Comparison of ENCODE assay signal across 11 cellular contexts in genomic region chr9:94169978-94170377, GRCh38.
DNase-seq lines count a peak whose midpoint lies in the region; ATAC-seq and TF ChIP-seq lines count a peak whose summit lies in the region.
"Had no signal": no experiment of that assay in that cellular context is flagged by ENCODE, and none has a peak within 500 bp of the region (broad histone marks: within the 10 kb centered on the region; RNA-seq: fewer than 3 reads in every experiment).

No MANE protein-coding gene starts in this region.

- H3K4me1 Mint-ChIP-seq in activated T-helper 1 cell treated with anti-CD3 and anti-CD28 coated beads, Interleukin-12 subunit alpha, Interleukin-12 subunit beta, Interleukin-2, Interleukin-4 antibody, amounts not matched to agents 30 ng/mL and 10 ng/mL and 1 ng/mL, durations not matched to agents 14 hours and 24 hours and 36 hours (ENCODE audit: low read depth) = peaks cover 71% of the 10 kb centered on the region

- H3K9me3 ChIP-seq in iPS-18a (ENCODE audit: control insufficient read depth, low read depth, low read length) (no peaks in the 10 kb centered on the region), tibial artery (no peaks in the 10 kb centered on the region), trophoblast cell (ENCODE audit: insufficient read depth, low read depth, low read length) (no peaks in the 10 kb centered on the region)

- H3K4ac ChIP-seq in trophoblast cell (ENCODE audit: low read depth, low read length) = no peak overlapping the region

- H3K36me3 ChIP-seq in iPS-18a (ENCODE audit: control insufficient read depth, low read depth, low read length) (peaks cover 20% of the 10 kb centered on the region), tibial artery (no peaks in the 10 kb centered on the region), trophoblast cell (ENCODE audit: control insufficient read depth in 1 of 2, insufficient read depth in 2 of 2, low read length in 2 of 2) (peaks cover 7 to 11% of the 10 kb centered on the region in 2 experiments)

- H2BK5ac ChIP-seq in trophoblast cell (ENCODE audit: low read depth, low read length, poor library complexity) = no peak overlapping the region

- no peak overlapping the region for H4K12ac ChIP-seq in trophoblast cell (ENCODE audit: low read depth, low read length)

- no peak overlapping the region for H2BK12ac ChIP-seq in trophoblast cell (ENCODE audit: low read length)

- H3K23ac ChIP-seq in trophoblast cell (ENCODE audit: low read length) = no peak overlapping the region

- no peak overlapping the region for H3K18ac ChIP-seq in trophoblast cell (ENCODE audit: low read length)

- H3K4me3 ChIP-seq in iPS-18a (ENCODE audit: low read length) = peak overlapping the region; percentile 5
- H3K4me3 ChIP-seq in tibial artery = peak overlapping the region in 1 of 2 donors; percentile 88
- H3K4me3 ChIP-seq in trophoblast cell (ENCODE audit: low read depth, low read length) = no peak overlapping the region

- WGBS in trophoblast cell (ENCODE audit: extremely low coverage, insufficient coverage, insufficient read length) = no CpG with 5 or more reads among the region's 1 CpG

- peaks cover 12 to 26% of the 10 kb centered on the region in 2 donors for H3K36me3 Mint-ChIP-seq in activated naive CD4-positive, alpha-beta T cell treated with anti-CD3 and anti-CD28 coated beads, Interleukin-2, amount 50 U/mL, for 72 hours
- H3K36me3 Mint-ChIP-seq in activated T-helper 1 cell treated with anti-CD3 and anti-CD28 coated beads, Interleukin-12 subunit alpha, Interleukin-12 subunit beta, Interleukin-2, Interleukin-4 antibody, amounts not matched to agents 30 ng/mL and 10 ng/mL and 1 ng/mL, durations not matched to agents 14 hours and 24 hours and 36 hours (ENCODE audit: low read depth) = peaks cover 22% of the 10 kb centered on the region

- H2AK5ac ChIP-seq in trophoblast cell (ENCODE audit: low read length) = no peak overlapping the region

- no peak for ATAC-seq in activated naive CD4-positive, alpha-beta T cell treated with anti-CD3 and anti-CD28 coated beads, Interleukin-2, amount 50 U/mL, for 72 hours

- H3K4me1 ChIP-seq in iPS-18a (ENCODE audit: control insufficient read depth, low read depth, low read length) (peaks cover 21% of the 10 kb centered on the region), tibial artery (peaks cover 4 to 81% (median 56%) of the 10 kb centered on the region in 4 donors), trophoblast cell (ENCODE audit: control insufficient read depth in 1 of 2, insufficient read depth in 2 of 2, low read length in 2 of 2) (no peaks in the 10 kb centered on the region)

- H2AFZ ChIP-seq in trophoblast cell (ENCODE audit: insufficient read depth, low read length, poor library complexity) = no peak overlapping the region

- peak overlapping the region; percentile 54 to 72 for H3K27ac Mint-ChIP-seq in activated naive CD4-positive, alpha-beta T cell treated with anti-CD3 and anti-CD28 coated beads, Interleukin-2, amount 50 U/mL, for 72 hours
- H3K27ac Mint-ChIP-seq in activated T-helper 1 cell treated with anti-CD3 and anti-CD28 coated beads, Interleukin-12 subunit alpha, Interleukin-12 subunit beta, Interleukin-2, Interleukin-4 antibody, amounts not matched to agents 30 ng/mL and 10 ng/mL and 1 ng/mL, durations not matched to agents 14 hours and 24 hours and 36 hours = peak overlapping the region; percentile 19

- H3K79me2 ChIP-seq in trophoblast cell (ENCODE audit: control insufficient read depth, insufficient read depth, low read length, poor library complexity) = peaks cover 13% of the 10 kb centered on the region

- H3K9me3 Mint-ChIP-seq in activated naive CD4-positive, alpha-beta T cell treated with anti-CD3 and anti-CD28 coated beads, Interleukin-2, amount 50 U/mL, for 72 hours = no peaks in the 10 kb centered on the region
- H3K9me3 Mint-ChIP-seq in activated T-helper 1 cell treated with anti-CD3 and anti-CD28 coated beads, Interleukin-12 subunit alpha, Interleukin-12 subunit beta, Interleukin-2, Interleukin-4 antibody, amounts not matched to agents 30 ng/mL and 10 ng/mL and 1 ng/mL, durations not matched to agents 14 hours and 24 hours and 36 hours = no peaks in the 10 kb centered on the region

- H3K14ac ChIP-seq in trophoblast cell (ENCODE audit: low read length) = no peak overlapping the region

- peaks cover 2% of the 10 kb centered on the region for H3K27me3 Mint-ChIP-seq in activated T-helper 1 cell treated with anti-CD3 and anti-CD28 coated beads, Interleukin-12 subunit alpha, Interleukin-12 subunit beta, Interleukin-2, Interleukin-4 antibody, amounts not matched to agents 30 ng/mL and 10 ng/mL and 1 ng/mL, durations not matched to agents 14 hours and 24 hours and 36 hours (ENCODE audit: insufficient read depth)

- no peaks in the 10 kb centered on the region for H3K27me3 ChIP-seq in iPS-18a (ENCODE audit: control insufficient read depth, insufficient read depth, low read length)
- no peaks in the 10 kb centered on the region for H3K27me3 ChIP-seq in tibial artery
- no peaks in the 10 kb centered on the region for H3K27me3 ChIP-seq in trophoblast cell (ENCODE audit: insufficient read depth, low read length)

- no peak overlapping the region for H3K4me3 Mint-ChIP-seq in activated T-helper 1 cell treated with anti-CD3 and anti-CD28 coated beads, Interleukin-12 subunit alpha, Interleukin-12 subunit beta, Interleukin-2, Interleukin-4 antibody, amounts not matched to agents 30 ng/mL and 10 ng/mL and 1 ng/mL, durations not matched to agents 14 hours and 24 hours and 36 hours

- no peak overlapping the region for H4K8ac ChIP-seq in trophoblast cell (ENCODE audit: low read depth, low read length)

- no peak for DNase-seq in activated naive CD4-positive, alpha-beta T cell treated with anti-CD3 and anti-CD28 coated beads, Interleukin-2, amount 50 U/mL, for 72 hours (ENCODE audit: low spot score in 2 of 2)
- no peak for DNase-seq in activated naive CD4-positive, alpha-beta T cell treated with Interleukin-2 at 50 U/mL for 16 hours
- DNase-seq in activated T-helper 1 cell treated with anti-CD3 and anti-CD28 coated beads, Interleukin-12 subunit alpha, Interleukin-12 subunit beta, Interleukin-2, Interleukin-4 antibody, amounts not matched to agents 30 ng/mL and 10 ng/mL and 1 ng/mL, durations not matched to agents 14 hours and 24 hours and 36 hours (ENCODE audit: low spot score) = no peak
- DNase-seq in tibial artery (no peak), NCI-H1092 (lab: John Stamatoyannopoulos, UW) (no peak), UCSD-AML1 (lab: John Stamatoyannopoulos, UW; ENCODE audit: unreplicated experiment) (no peak), trophoblast cell (no peak)
- DNase-seq: amygdala, T-helper 9 cell had no signal

- H3K79me1 ChIP-seq in trophoblast cell (ENCODE audit: low read length) = peaks cover 7% of the 10 kb centered on the region

- no peak overlapping the region for H4K91ac ChIP-seq in trophoblast cell (ENCODE audit: low read depth, low read length)

- intact Hi-C loops in activated T-helper 1 cell treated with anti-CD3 and anti-CD28 coated beads, Interleukin-12 subunit alpha, Interleukin-12 subunit beta, Interleukin-2, Interleukin-4 antibody, amounts not matched to agents 30 ng/mL and 10 ng/mL and 1 ng/mL, durations not matched to agents 14 hours and 24 hours and 36 hours (cut with micrococcal nuclease) = loop anchor here (5.0 to 10.0 kb wide), 2 partner anchors 837 to 1405 kb away; partner anchors contain the start of gene BICD2
- intact Hi-C loops in tibial artery (cut with DNase I; ENCODE audit: low total_unique reads) = no loop called here

- no peak for TF ChIP-seq CTCF in tibial artery (IDR thresholded peaks at IDR 0.05)

- H3K27ac ChIP-seq in iPS-18a (ENCODE audit: low read length) = no peak overlapping the region
- peak overlapping the region; percentile 40 to 97 for H3K27ac ChIP-seq in tibial artery
- no peak overlapping the region for H3K27ac ChIP-seq in trophoblast cell (ENCODE audit: low read depth, low read length)
- H3K27ac ChIP-seq: C4-2B had no signal

- no peak overlapping the region for H3K4me2 ChIP-seq in trophoblast cell (ENCODE audit: low read length)

- no peak overlapping the region for H2BK120ac ChIP-seq in trophoblast cell (ENCODE audit: insufficient read depth, low read length, poor library complexity)

- H3K9ac ChIP-seq in iPS-18a (ENCODE audit: low read length) = no peak overlapping the region
- no peak overlapping the region for H3K9ac ChIP-seq in trophoblast cell (ENCODE audit: low read length)

Comparison
In these comparisons a context has a peak if more than half of its experiments do, and no peak if none do; other contexts are left out.
1. H3K27ac ChIP-seq: peak in tibial artery (2 of 2); none in iPS-18a (single experiment) and trophoblast cell (single experiment).